In genomic region chr13:73722120-73722519, GRCh38 we compare ENCODE assay signal across 8 cellular contexts.
DNase-seq lines count a peak whose midpoint lies in the region; ATAC-seq and TF ChIP-seq lines count a peak whose summit lies in the region.

No MANE protein-coding gene starts in this region.

- H3K4me2 ChIP-seq in GM23248 (ENCODE audit: unreplicated experiment): no peak overlapping the region

- no peak overlapping the region for H2AFZ ChIP-seq in GM23248

- intact Hi-C loops in activated CD8-positive, alpha-beta T cell treated with anti-CD3 and anti-CD28 coated beads for 36 hours (cut with micrococcal nuclease): no loop called here
- intact Hi-C loops in lower lobe of right lung (cut with DNase I): no loop called here

- in situ Hi-C loops in GM23248 (cut with MboI): loop anchor here (25.0 kb wide), 2 partner anchors 660 to 910 kb away; partner anchors contain the start of gene KLF5

- H3K9me3 ChIP-seq in GM23248 (ENCODE audit: low read depth): no peaks in the 10 kb centered on the region
- H3K9me3 ChIP-seq in endodermal cell (ENCODE audit: control insufficient read depth, low read length): no peaks in the 10 kb centered on the region
- H3K9me3 ChIP-seq in lower lobe of right lung: no peaks in the 10 kb centered on the region

- TF ChIP-seq CTCF in activated CD8-positive, alpha-beta T cell treated with anti-CD3 and anti-CD28 coated beads for 36 hours (IDR thresholded peaks at IDR 0.05): no peak
- TF ChIP-seq CTCF in endodermal cell (conservative IDR thresholded peaks at IDR 0.05) (peak; percentile 56), lower lobe of right lung (IDR thresholded peaks at IDR 0.05) (no peak)

- H3K4me3 Mint-ChIP-seq in activated CD8-positive, alpha-beta T cell treated with anti-CD3 and anti-CD28 coated beads for 36 hours: no peak overlapping the region
- no peak overlapping the region for H3K4me3 Mint-ChIP-seq in activated CD8-positive, alpha-beta T cell treated with anti-CD3 and anti-CD28 coated beads, Interleukin-2, amount 10 ng/mL, durations not matched to agents 7 days and 5 days
- no peak overlapping the region for H3K4me3 Mint-ChIP-seq in endodermal cell

- no peaks in the 10 kb centered on the region for H3K36me3 ChIP-seq in GM23248 (ENCODE audit: low read depth)
- no peaks in the 10 kb centered on the region for H3K36me3 ChIP-seq in endodermal cell (ENCODE audit: control insufficient read depth, insufficient read depth, low read length)
- H3K36me3 ChIP-seq in lower lobe of right lung: no peaks in the 10 kb centered on the region

- H3K36me3 Mint-ChIP-seq in activated CD8-positive, alpha-beta T cell treated with anti-CD3 and anti-CD28 coated beads for 36 hours (ENCODE audit: low read depth): peaks cover 6% of the 10 kb centered on the region
- H3K36me3 Mint-ChIP-seq in activated CD8-positive, alpha-beta T cell treated with anti-CD3 and anti-CD28 coated beads, Interleukin-2, amount 10 ng/mL, durations not matched to agents 7 days and 5 days (ENCODE audit: low read depth): peaks cover 7% of the 10 kb centered on the region
- H3K36me3 Mint-ChIP-seq in endodermal cell (ENCODE audit: low read depth): peaks cover 3% of the 10 kb centered on the region

- H3K27me3 ChIP-seq in GM23248 (replicated peaks; ENCODE audit: insufficient read depth): no peaks in the 10 kb centered on the region
- no peaks in the 10 kb centered on the region for H3K27me3 ChIP-seq in endodermal cell (ENCODE audit: control insufficient read depth, insufficient read depth, low read length, poor library complexity, severe bottlenecking)
- no peaks in the 10 kb centered on the region for H3K27me3 ChIP-seq in lower lobe of right lung (ENCODE audit: low read depth)

- peak; percentile 91 for ATAC-seq in activated CD8-positive, alpha-beta T cell treated with anti-CD3 and anti-CD28 coated beads for 36 hours
- no peak for ATAC-seq in activated CD8-positive, alpha-beta T cell treated with anti-CD3 and anti-CD28 coated beads, Interleukin-2, amount 10 ng/mL, durations not matched to agents 7 days and 5 days
- ATAC-seq in lower lobe of right lung: no peak

- no peaks in the 10 kb centered on the region for H3K27me3 Mint-ChIP-seq in activated CD8-positive, alpha-beta T cell treated with anti-CD3 and anti-CD28 coated beads for 36 hours
- no peaks in the 10 kb centered on the region for H3K27me3 Mint-ChIP-seq in activated CD8-positive, alpha-beta T cell treated with anti-CD3 and anti-CD28 coated beads, Interleukin-2, amount 10 ng/mL, durations not matched to agents 7 days and 5 days (ENCODE audit: low read depth)
- no peaks in the 10 kb centered on the region for H3K27me3 Mint-ChIP-seq in endodermal cell (ENCODE audit: insufficient read depth)

- H3K79me2 ChIP-seq in GM23248 (ENCODE audit: insufficient read depth): no peaks in the 10 kb centered on the region

- peaks cover 21% of the 10 kb centered on the region for H3K4me1 ChIP-seq in GM23248 (ENCODE audit: insufficient read depth)
- peaks cover 9% of the 10 kb centered on the region for H3K4me1 ChIP-seq in endodermal cell (ENCODE audit: control insufficient read depth, insufficient read depth, low read length)
- peaks cover 5% of the 10 kb centered on the region for H3K4me1 ChIP-seq in lower lobe of right lung

- H3K4me3 ChIP-seq in GM23248: no peak overlapping the region
- no peak overlapping the region for H3K4me3 ChIP-seq in endodermal cell (ENCODE audit: low read length)
- H3K4me3 ChIP-seq in lower lobe of right lung: no peak overlapping the region

- WGBS in GM23248 (ENCODE audit: low coverage in 1 of 2, low lambda C conversion rate in 2 of 2, missing lambda C conversion rate in 2 of 2), 2 experiments: 0 to 3% methylated on average over 1 of the region's 1 CpG
- 23% methylated on average over 1 of the region's 1 CpG; no CpG with 5 or more reads in 1 of the 2 experiments for WGBS in endodermal cell (ENCODE audit: insufficient coverage in 1 of 2, insufficient read length in 1 of 2), 2 experiments

- H3K9ac ChIP-seq in GM23248 (no peak overlapping the region), endodermal cell (ENCODE audit: extremely low read depth, low read length, poor library complexity, severe bottlenecking) (no peak overlapping the region)

- H3K9me3 Mint-ChIP-seq in activated CD8-positive, alpha-beta T cell treated with anti-CD3 and anti-CD28 coated beads for 36 hours: no peaks in the 10 kb centered on the region
- no peaks in the 10 kb centered on the region for H3K9me3 Mint-ChIP-seq in activated CD8-positive, alpha-beta T cell treated with anti-CD3 and anti-CD28 coated beads, Interleukin-2, amount 10 ng/mL, durations not matched to agents 7 days and 5 days (ENCODE audit: insufficient read depth)
- H3K9me3 Mint-ChIP-seq in endodermal cell: no peaks in the 10 kb centered on the region

- no peaks in the 10 kb centered on the region for H4K20me1 ChIP-seq in GM23248 (ENCODE audit: insufficient read depth)

- no peaks in the 10 kb centered on the region for H3K9me2 ChIP-seq in GM23248 (ENCODE audit: insufficient read depth)

- peak; percentile 31 for DNase-seq in activated CD8-positive, alpha-beta T cell treated with anti-CD3 and anti-CD28 coated beads for 36 hours
- DNase-seq in activated CD8-positive, alpha-beta T cell treated with anti-CD3 and anti-CD28 coated beads, Interleukin-2, amount 10 ng/mL, durations not matched to agents 7 days and 5 days: no peak
- DNase-seq in GM23248 (peak; percentile 52), LHCN-M2 (ENCODE audit: low read depth) (peak; percentile 63), endodermal cell (no peak), lower lobe of right lung (no peak), AML-193 (lab: John Stamatoyannopoulos, UW) (no peak)
- DNase-seq in stimulated activated naive CD4-positive, alpha-beta T cell treated with Interleukin-2 at 50 U/mL for 16 hours (lab: John Stamatoyannopoulos, UW): peak; percentile 4

- POLR2A ChIA-PET in activated CD8-positive, alpha-beta T cell treated with anti-CD3 and anti-CD28 coated beads for 36 hours (lab: Charles Lee): no interaction called here
- POLR2A ChIA-PET in activated CD8-positive, alpha-beta T cell treated with anti-CD3 and anti-CD28 coated beads, Interleukin-2, amount 10 ng/mL, durations not matched to agents 7 days and 5 days (lab: Charles Lee): no interaction called here

- CTCF ChIA-PET in activated CD8-positive, alpha-beta T cell treated with anti-CD3 and anti-CD28 coated beads for 36 hours (lab: Charles Lee): interaction anchor here (0.9 to 2.0 kb wide), 5 partner anchors 9 to 1498 kb away, joined by 3 to 9 read pairs (median 5); no protein-coding TSS in a partner anchor
- CTCF ChIA-PET in activated CD8-positive, alpha-beta T cell treated with anti-CD3 and anti-CD28 coated beads, Interleukin-2, amount 10 ng/mL, durations not matched to agents 7 days and 5 days (lab: Charles Lee): interaction anchor here (2.2 kb wide), 1 partner anchor 45 kb away, joined by 13 read pairs; no protein-coding TSS in a partner anchor

- no peak overlapping the region for H3K27ac Mint-ChIP-seq in activated CD8-positive, alpha-beta T cell treated with anti-CD3 and anti-CD28 coated beads for 36 hours
- no peak overlapping the region for H3K27ac Mint-ChIP-seq in activated CD8-positive, alpha-beta T cell treated with anti-CD3 and anti-CD28 coated beads, Interleukin-2, amount 10 ng/mL, durations not matched to agents 7 days and 5 days
- no peak overlapping the region for H3K27ac Mint-ChIP-seq in endodermal cell

- H3K27ac ChIP-seq in GM23248: no peak overlapping the region
- no peak overlapping the region for H3K27ac ChIP-seq in endodermal cell (ENCODE audit: low read depth, low read length)
- H3K27ac ChIP-seq in lower lobe of right lung: no peak overlapping the region

- H3F3A ChIP-seq in GM23248 (ENCODE audit: insufficient read depth): 0 out of 2 replicates have a peak, but pooled peaks cover 9% of the 10 kb centered on the region

- H3K4me1 Mint-ChIP-seq in activated CD8-positive, alpha-beta T cell treated with anti-CD3 and anti-CD28 coated beads for 36 hours (ENCODE audit: low read depth): peaks cover 24% of the 10 kb centered on the region
- peaks cover 11% of the 10 kb centered on the region for H3K4me1 Mint-ChIP-seq in activated CD8-positive, alpha-beta T cell treated with anti-CD3 and anti-CD28 coated beads, Interleukin-2, amount 10 ng/mL, durations not matched to agents 7 days and 5 days (ENCODE audit: low read depth)
- peaks cover 34% of the 10 kb centered on the region for H3K4me1 Mint-ChIP-seq in endodermal cell

Comparison
In these comparisons a context has a peak if more than half of its experiments do, and no peak if none do; other contexts are left out.
1. DNase-seq: peak in activated CD8-positive, alpha-beta T cell treated with anti-CD3 and anti-CD28 coated beads for 36 hours (single experiment), GM23248 (single experiment), LHCN-M2 (single experiment) and stimulated activated naive CD4-positive, alpha-beta T cell treated with Interleukin-2 at 50 U/mL for 16 hours (single experiment); none in activated CD8-positive, alpha-beta T cell treated with anti-CD3 and anti-CD28 coated beads, Interleukin-2, amount 10 ng/mL, durations not matched to agents 7 days and 5 days (single experiment), endodermal cell (single experiment), lower lobe of right lung (single experiment) and AML-193 (0 of 2).